16 cellular contexts compared by ENCODE assay signal in genomic region chr5:73365301-73365853, GRCh38.
DNase-seq lines count a peak whose midpoint lies in the region; ATAC-seq and TF ChIP-seq lines count a peak whose summit lies in the region.
"Had no signal": no experiment of that assay in that cellular context is flagged by ENCODE, and none has a peak within 500 bp of the region (broad histone marks: within the 10 kb centered on the region; RNA-seq: fewer than 3 reads in every experiment).

No MANE protein-coding gene starts in this region.

- peak; percentile 83 for ATAC-seq in IMR-90 (ENCODE audit: low read depth)
- ATAC-seq in GM18520 (IDR thresholded peaks at IDR 0.05; ENCODE audit: unreplicated experiment) = no peak
- no peak for ATAC-seq in upper lobe of right lung
- ATAC-seq: effector memory CD8-positive, alpha-beta T cell had no signal

- no peaks in the 10 kb centered on the region for H4K20me1 ChIP-seq in IMR-90 (ENCODE audit: insufficient read depth, low read length)

- peak overlapping the region; percentile 65; the same call in 1 of the 2 replicates for H3K4ac ChIP-seq in IMR-90 (ENCODE audit: low read depth, low read length)

- in situ Hi-C loops in IMR-90 (cut with MboI; ENCODE audit: low sequenced_read_pairs) (loop anchor here (5.0 kb wide), 1 partner anchor 77 kb away; no protein-coding TSS in a partner anchor), astrocyte of the spinal cord (cut with HindIII; ENCODE audit: low sequenced_read_pairs) (no loop called here)

- H4K5ac ChIP-seq in IMR-90 (ENCODE audit: low read depth, low read length) = no peak overlapping the region

- no peak overlapping the region for H2AK5ac ChIP-seq in IMR-90 (ENCODE audit: low read depth, low read length)

- TF ChIP-seq POLR2A in IMR-90 (IDR thresholded peaks at IDR 0.05; ENCODE audit: low read depth, low read length) = no peak

- peaks cover 21% of the 10 kb centered on the region for H3K4me1 ChIP-seq in IMR-90 (ENCODE audit: control insufficient read depth, insufficient read depth, low read length)
- H3K4me1 ChIP-seq in upper lobe of right lung = no peaks in the 10 kb centered on the region

- no peak overlapping the region for H2AFZ ChIP-seq in IMR-90 (replicated peaks; ENCODE audit: low read length, poor library complexity)

- H2BK20ac ChIP-seq in IMR-90 (ENCODE audit: low read depth, low read length) = peak overlapping the region; percentile 92; the same call in 1 of the 2 replicates

- dilution Hi-C loops in IMR-90 (cut with HindIII; ENCODE audit: low sequenced_read_pairs, unreplicated experiment) = no loop called here

- POLR2A ChIA-PET in IMR-90 (lab: Charles Lee; ENCODE audit: unreplicated experiment) = interaction anchor here (1.2 kb wide), 1 partner anchor 13 kb away, joined by 3 read pairs; no protein-coding TSS in a partner anchor

- TF ChIP-seq RAD21 in IMR-90 (IDR thresholded peaks at IDR 0.05; ENCODE audit: low read length) = no peak; the same call in 1 of the 2 replicates

- no peak overlapping the region for H3K4me2 ChIP-seq in IMR-90 (ENCODE audit: low read depth, low read length)

- H2AK9ac ChIP-seq in IMR-90 (replicated peaks; ENCODE audit: low read depth, low read length, poor library complexity) = no peak overlapping the region

- WGBS in IMR-90 (ENCODE audit: extremely low coverage in 2 of 2, insufficient read length in 1 of 2), 2 experiments = 10% methylated on average over 2 of the region's 4 CpGs; no CpG with 5 or more reads in 1 of the 2 experiments

- TF ChIP-seq CTCF in IMR-90 (conservative IDR thresholded peaks at IDR 0.05; ENCODE audit: low read depth, low read length) = no peak
- no peak for TF ChIP-seq CTCF in astrocyte of the spinal cord (IDR thresholded peaks at IDR 0.05; ENCODE audit: low read depth, low read length)
- no peak for TF ChIP-seq CTCF in upper lobe of right lung (IDR thresholded peaks at IDR 0.05)

- H3K79me1 ChIP-seq in IMR-90 (ENCODE audit: low read depth in 1 of 2, low read length in 2 of 2) = peaks cover 0 to 26% of the 10 kb centered on the region in 2 experiments; a peak in 2 of 4 replicates

- H3K27me3 ChIP-seq in IMR-90 (ENCODE audit: control insufficient read depth, insufficient read depth, low read length) = no peaks in the 10 kb centered on the region
- H3K27me3 ChIP-seq in upper lobe of right lung = peaks cover 24% of the 10 kb centered on the region
- H3K27me3 ChIP-seq: tibial nerve had no signal

- H2BK120ac ChIP-seq in IMR-90 (ENCODE audit: low read depth, low read length) = peak overlapping the region; percentile 95

- no peaks in the 10 kb centered on the region for H3K9me3 ChIP-seq in IMR-90 (ENCODE audit: control insufficient read depth, insufficient read depth, low read length)
- no peaks in the 10 kb centered on the region for H3K9me3 ChIP-seq in upper lobe of right lung
- H3K9me3 ChIP-seq: tibial nerve had no signal

- H2BK15ac ChIP-seq in IMR-90 (ENCODE audit: low read depth, low read length) = peak overlapping the region; percentile 3; the same call in 1 of the 3 replicates

- H3K27ac ChIP-seq in IMR-90 (ENCODE audit: insufficient read depth, low read length) = no peak overlapping the region
- no peak overlapping the region for H3K27ac ChIP-seq in upper lobe of right lung
- H3K27ac ChIP-seq: C4-2B had no signal

- peak overlapping the region; percentile 42; the same call in 1 of the 2 replicates for H3K23ac ChIP-seq in IMR-90 (ENCODE audit: low read depth, low read length)

- no peak overlapping the region; the same call in 1 of the 2 replicates for H3K18ac ChIP-seq in IMR-90 (ENCODE audit: low read depth, low read length)

- no TSS peak for BruUV-seq in IMR-90 (replicated peaks; lab: Mats Ljungman, UMichigan)

- CTCF ChIA-PET in IMR-90 (lab: Yijun Ruan, JAX) = interaction anchor here (0.6 to 1.2 kb wide), 5 partner anchors 12 to 149 kb away, joined by 3 to 4 read pairs (median 3); no protein-coding TSS in a partner anchor

- DNase-seq in AG08395 (ENCODE audit: low spot score) (peak; percentile 81), IMR-90 (peak; percentile 96), astrocyte of the spinal cord (ENCODE audit: low read depth, low spot score) (peak; percentile 93), kidney glomerular epithelial cell (lab: John Stamatoyannopoulos, UW) (peak; percentile 44), NCI-H146 (lab: John Stamatoyannopoulos, UW) (no peak), NCI-H2227 treated with DMSO at 0.1 percent for 48 hours (lab: John Stamatoyannopoulos, UW) (no peak), upper lobe of right lung (no peak)
- DNase-seq: activated B cell treated with CpG ODN at 0.5 μM for 24 hours; activated naive CD4-positive, alpha-beta T cell; effector memory CD8-positive, alpha-beta T cell; immature natural killer cell; NCI-H187 treated with DMSO at 0.1 percent for 48 hours; occipital lobe had no signal

- no peak overlapping the region for H3K56ac ChIP-seq in IMR-90 (ENCODE audit: extremely low read depth, insufficient read depth, low read length)

- H3K4me3 ChIP-seq in IMR-90 (ENCODE audit: insufficient read depth, low read depth, low read length) (no peak overlapping the region), astrocyte of the spinal cord (ENCODE audit: low read depth, low read length) (no peak overlapping the region), upper lobe of right lung (no peak overlapping the region)
- H3K4me3 ChIP-seq: tibial nerve had no signal

- H3K14ac ChIP-seq in IMR-90 (replicated peaks; ENCODE audit: low read depth, low read length) = peak overlapping the region; percentile 15; the same call in 1 of the 2 replicates

- H2BK5ac ChIP-seq in IMR-90 (ENCODE audit: low read depth, low read length, poor library complexity, severe bottlenecking) = peak overlapping the region; percentile 49

- no peak overlapping the region for H4K91ac ChIP-seq in IMR-90 (ENCODE audit: insufficient read depth, low read depth, low read length)

- intact Hi-C loops in IMR-90 (cut with micrococcal nuclease) = loop anchor here (2.0 kb wide), 2 partner anchors 53 to 77 kb away; no protein-coding TSS in a partner anchor
- intact Hi-C loops in upper lobe of right lung (cut with DNase I) = no loop called here

- peaks cover 27% of the 10 kb centered on the region for H3K9me1 ChIP-seq in IMR-90 (ENCODE audit: insufficient read depth, low read length)

- H3K9ac ChIP-seq in IMR-90 (ENCODE audit: low read depth, low read length) = no peak overlapping the region

- H3K36me3 ChIP-seq in IMR-90 (ENCODE audit: control insufficient read depth, insufficient read depth, low read length) (no peaks in the 10 kb centered on the region), upper lobe of right lung (no peaks in the 10 kb centered on the region)
- H3K36me3 ChIP-seq: tibial nerve had no signal

- peak overlapping the region in 1 of 2 experiments; percentile 7; a peak in 1 of 4 replicates for H4K8ac ChIP-seq in IMR-90 (ENCODE audit: low read depth in 2 of 2, low read length in 2 of 2)

TF ChIP-seq in IMR-90, 13 proteins besides CTCF, POLR2A, EP300 and RAD21:
- TF ChIP-seq BHLHE40 (IDR thresholded peaks at IDR 0.05; ENCODE audit: low read depth, low read length) = peak; percentile 55; the same call in 1 of the 2 replicates
- TF ChIP-seq RFX5 (IDR thresholded peaks at IDR 0.05; ENCODE audit: low read depth, low read length) = no peak
- no peak for TF ChIP-seq USF2 (IDR thresholded peaks at IDR 0.05; ENCODE audit: low read depth, low read length)
- 0 out of 2 replicates have a peak, but pooled peaks have one; percentile 6 for TF ChIP-seq MAFK (IDR thresholded peaks at IDR 0.05; ENCODE audit: low read depth, low read length)
- no peak for TF ChIP-seq NFE2L2 (IDR thresholded peaks at IDR 0.05; ENCODE audit: low read depth, low read length)
- TF ChIP-seq ELK1 (IDR thresholded peaks at IDR 0.05; ENCODE audit: borderline replicate concordance, low read depth, low read length) = no peak
- peak; percentile 70 for TF ChIP-seq CEBPB (IDR thresholded peaks at IDR 0.05; ENCODE audit: low read depth, low read length)
- peak; percentile 72 for TF ChIP-seq RCOR1 (IDR thresholded peaks at IDR 0.05; ENCODE audit: insufficient replicate concordance, low read length)
- no peak for TF ChIP-seq MAZ (IDR thresholded peaks at IDR 0.05; ENCODE audit: borderline replicate concordance, low read depth, low read length)
- no peak; the same call in 1 of the 2 replicates for TF ChIP-seq FOS (IDR thresholded peaks at IDR 0.05; ENCODE audit: low read depth, low read length)
- TF ChIP-seq CHD1 (IDR thresholded peaks at IDR 0.05; ENCODE audit: low read depth, low read length) = no peak
TF ChIP-seq in IMR-90: peak in this region for 4.

Comparison
In these comparisons a context has a peak if more than half of its experiments do, and no peak if none do; other contexts are left out.
1. DNase-seq: peak in AG08395 (single experiment), IMR-90 (single experiment), astrocyte of the spinal cord (single experiment) and kidney glomerular epithelial cell (single experiment); none in NCI-H146 (single experiment), NCI-H2227 treated with DMSO at 0.1 percent for 48 hours (single experiment) and upper lobe of right lung (single experiment).